Comparison of ENCODE assay signal across 26 cellular contexts in the genomic region with DNA sequence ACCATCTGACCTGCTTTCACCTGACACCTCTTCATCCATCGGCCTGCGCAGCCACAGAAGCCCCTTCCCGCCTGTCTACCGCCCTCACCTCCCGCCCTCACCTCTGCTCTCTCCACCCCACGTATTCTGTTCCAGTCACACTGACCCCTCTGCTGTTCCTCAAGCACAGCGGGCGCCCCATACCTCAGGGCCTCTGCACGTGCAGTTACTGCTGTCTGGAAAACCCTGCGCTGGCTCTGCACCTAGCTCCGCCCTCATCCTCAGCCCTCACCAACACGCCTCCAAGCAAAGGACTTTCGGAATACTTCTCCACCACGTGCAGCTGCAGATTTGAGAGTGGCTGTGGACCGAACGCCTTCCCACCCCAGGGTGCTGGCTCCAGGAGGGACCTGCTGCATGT. TPM values are rescaled to one million over a fixed set of nuclear protein-coding genes. Genes with fewer than 3 reads are reported as not detected.
"Had no signal": no experiment of that assay in that cellular context is flagged by ENCODE, and none has a peak within 500 bp of the region (broad histone marks: within the 10 kb centered on the region; RNA-seq: fewer than 3 reads in every experiment).

No MANE protein-coding gene starts in this region.

- H3K4me3 ChIP-seq: esophagus squamous epithelium, gastroesophageal sphincter, left ventricle myocardium inferior, lower lobe of right lung, psoas muscle, spleen, testis, tibial nerve had no signal

- DNase-seq: esophagus squamous epithelium; foreskin fibroblast; kidney; left cardiac atrium; left ventricle myocardium inferior; lower lobe of right lung; mesendoderm; naive B cell; psoas muscle; retina; spleen; stimulated activated CD4-positive, alpha-beta T cell treated with anti-CD3 and anti-CD28 coated beads, Interleukin-15, amount 100 ng/mL, for 24 hours; stimulated activated CD4-positive, alpha-beta T cell treated with anti-CD3 and anti-CD28 coated beads, Interleukin-1b, Interleukin-23, amount 100 ng/mL, for 48 hours; stimulated activated CD4-positive, alpha-beta T cell treated with anti-CD3 and anti-CD28 coated beads, Interleukin-4, amount 100 ng/mL, for 24 hours; stimulated activated naive CD8-positive, alpha-beta T cell treated with anti-CD3 and anti-CD28 coated beads, Interleukin-15, amount 100 ng/mL, for 72 hours; testis had no signal

- H3K27ac ChIP-seq: esophagus squamous epithelium, gastroesophageal sphincter, left ventricle myocardium inferior, lower lobe of right lung, psoas muscle, spleen, testis, tibial nerve had no signal

- H3K36me3 ChIP-seq: esophagus squamous epithelium had no signal

- H3K9me3 ChIP-seq: esophagus squamous epithelium, gastroesophageal sphincter, left ventricle myocardium inferior, lower lobe of right lung, psoas muscle, spleen, testis, tibial nerve had no signal

- H3K27me3 ChIP-seq: gastroesophageal sphincter, spleen, testis, tibial nerve had no signal

- ATAC-seq: gastroesophageal sphincter; left cardiac atrium; lower lobe of right lung; psoas muscle; sciatic nerve; stimulated activated memory B cell treated with anti-CD40 and anti-IgM and Interleukin-4, amounts not matched to agents 10 μg/mL and 1 μg/mL and 100 μg/mL, for 72 hours; stimulated activated naive CD8-positive, alpha-beta T cell treated with anti-CD3 and anti-CD28 coated beads, Interleukin-15, amount 100 ng/mL, for 72 hours had no signal

- FAIRE-seq: colon, kidney had no signal

RNA-seq across cellular contexts. Expression of a gene that starts 24.6 kb away (rescaled TPM):
- total RNA-seq: epithelial cell of proximal tubule, esophagus squamous epithelium, kidney, left cardiac atrium, left ventricle myocardium inferior, lower lobe of right lung, osteoblast, psoas muscle, sciatic nerve, skeletal muscle tissue, subcutaneous adipose tissue, tibial nerve, ureter had no signal
- polyA plus RNA-seq: psoas muscle had no signal
